In genomic region chrX:39896951-39897740, GRCh38 we compare ENCODE assay signal across 8 cellular contexts.
A peak's percentile ranks its signal among the peaks of the same experiment; 100 is the strongest.
DNase-seq lines count a peak whose midpoint lies in the region; ATAC-seq and TF ChIP-seq lines count a peak whose summit lies in the region.

No MANE protein-coding gene starts in this region.

- peak overlapping the region; percentile 40 for H3K27ac Mint-ChIP-seq in neural progenitor cell

- H3K4me1 ChIP-seq in esophagus squamous epithelium (peaks cover 10 to 73% (median 24%) of the 10 kb centered on the region in 3 donors), neural progenitor cell (peaks cover 34% of the 10 kb centered on the region)

- H3K9ac ChIP-seq in neural progenitor cell: no peak overlapping the region

- H3K4me3 ChIP-seq in esophagus squamous epithelium (no peak overlapping the region), neural progenitor cell (no peak overlapping the region)

- peaks cover 23% of the 10 kb centered on the region for H3F3A ChIP-seq in neural progenitor cell (ENCODE audit: low read depth)

- H3K27ac ChIP-seq in esophagus squamous epithelium (peak overlapping the region; percentile 22 to 72 (median 60)), neural progenitor cell (peak overlapping the region; percentile 4)

- no peak overlapping the region for H3K4me3 Mint-ChIP-seq in neural progenitor cell

- peak overlapping the region; percentile 52 for H2AFZ ChIP-seq in neural progenitor cell (replicated peaks)

- no peaks in the 10 kb centered on the region for H3K36me3 ChIP-seq in esophagus squamous epithelium
- H3K36me3 ChIP-seq in neural progenitor cell: no peaks in the 10 kb centered on the region

- H3K27me3 ChIP-seq in esophagus squamous epithelium (no peaks in the 10 kb centered on the region), neural progenitor cell (no peaks in the 10 kb centered on the region)

- H3K9me3 Mint-ChIP-seq in neural progenitor cell: peaks cover 20% of the 10 kb centered on the region

- no peaks in the 10 kb centered on the region for H3K79me2 ChIP-seq in neural progenitor cell (ENCODE audit: low read depth)

- no peak for TF ChIP-seq POLR2A in esophagus squamous epithelium (IDR thresholded peaks at IDR 0.05)

- peak overlapping the region; percentile 45 for H3K4me2 ChIP-seq in neural progenitor cell

- peak; percentile 82 for DNase-seq in DMS 273 (lab: John Stamatoyannopoulos, UW; ENCODE audit: unreplicated experiment)
- peak; percentile 20 for DNase-seq in NCI-H524 treated with DMSO at 0.1 percent for 48 hours (lab: John Stamatoyannopoulos, UW)
- DNase-seq in esophagus squamous epithelium (lab: John Stamatoyannopoulos, UW): no peak
- DNase-seq in neural progenitor cell (ENCODE audit: low spot score): peak; percentile 84
- DNase-seq in MV-4-11 (lab: John Stamatoyannopoulos, UW): no peak
- no peak for DNase-seq in AML-193 (lab: John Stamatoyannopoulos, UW)
- no peak for DNase-seq in stimulated activated CD8-positive, alpha-beta memory T cell treated with anti-CD3 and anti-CD28 coated beads, Interleukin-4, amount 100 ng/mL, for 48 hours

- H3K4me1 Mint-ChIP-seq in neural progenitor cell: peaks cover 51% of the 10 kb centered on the region

- 3 to 42% methylated on average over 6 to 13 of the region's 20 CpGs for WGBS in esophagus squamous epithelium, 2 donors

- H3K27me3 Mint-ChIP-seq in neural progenitor cell (ENCODE audit: insufficient read depth, low read depth): peaks cover 13% of the 10 kb centered on the region

- TF ChIP-seq CTCF in esophagus squamous epithelium (IDR thresholded peaks at IDR 0.05) (no peak), neural progenitor cell (IDR thresholded peaks at IDR 0.05) (peak; percentile 20)

- intact Hi-C loops in esophagus squamous epithelium (cut with DNase I): no loop called here

- H4K20me1 ChIP-seq in neural progenitor cell (ENCODE audit: low read depth): no peaks in the 10 kb centered on the region

- H3K36me3 Mint-ChIP-seq in neural progenitor cell: no peaks in the 10 kb centered on the region

- no peak for ATAC-seq in GM18519 (IDR thresholded peaks at IDR 0.05; ENCODE audit: low FRiP score, unreplicated experiment)

- H3K9me3 ChIP-seq in esophagus squamous epithelium (no peaks in the 10 kb centered on the region), neural progenitor cell (ENCODE audit: low read depth) (no peaks in the 10 kb centered on the region)

Comparison
In these comparisons a context has a peak if more than half of its experiments do, and no peak if none do; other contexts are left out.
1. DNase-seq: peak in DMS 273 (single experiment), NCI-H524 treated with DMSO at 0.1 percent for 48 hours (single experiment) and neural progenitor cell (single experiment); none in esophagus squamous epithelium (single experiment), MV-4-11 (single experiment), AML-193 (0 of 2) and stimulated activated CD8-positive, alpha-beta memory T cell treated with anti-CD3 and anti-CD28 coated beads, Interleukin-4, amount 100 ng/mL, for 48 hours (single experiment).